In the genomic region with DNA sequence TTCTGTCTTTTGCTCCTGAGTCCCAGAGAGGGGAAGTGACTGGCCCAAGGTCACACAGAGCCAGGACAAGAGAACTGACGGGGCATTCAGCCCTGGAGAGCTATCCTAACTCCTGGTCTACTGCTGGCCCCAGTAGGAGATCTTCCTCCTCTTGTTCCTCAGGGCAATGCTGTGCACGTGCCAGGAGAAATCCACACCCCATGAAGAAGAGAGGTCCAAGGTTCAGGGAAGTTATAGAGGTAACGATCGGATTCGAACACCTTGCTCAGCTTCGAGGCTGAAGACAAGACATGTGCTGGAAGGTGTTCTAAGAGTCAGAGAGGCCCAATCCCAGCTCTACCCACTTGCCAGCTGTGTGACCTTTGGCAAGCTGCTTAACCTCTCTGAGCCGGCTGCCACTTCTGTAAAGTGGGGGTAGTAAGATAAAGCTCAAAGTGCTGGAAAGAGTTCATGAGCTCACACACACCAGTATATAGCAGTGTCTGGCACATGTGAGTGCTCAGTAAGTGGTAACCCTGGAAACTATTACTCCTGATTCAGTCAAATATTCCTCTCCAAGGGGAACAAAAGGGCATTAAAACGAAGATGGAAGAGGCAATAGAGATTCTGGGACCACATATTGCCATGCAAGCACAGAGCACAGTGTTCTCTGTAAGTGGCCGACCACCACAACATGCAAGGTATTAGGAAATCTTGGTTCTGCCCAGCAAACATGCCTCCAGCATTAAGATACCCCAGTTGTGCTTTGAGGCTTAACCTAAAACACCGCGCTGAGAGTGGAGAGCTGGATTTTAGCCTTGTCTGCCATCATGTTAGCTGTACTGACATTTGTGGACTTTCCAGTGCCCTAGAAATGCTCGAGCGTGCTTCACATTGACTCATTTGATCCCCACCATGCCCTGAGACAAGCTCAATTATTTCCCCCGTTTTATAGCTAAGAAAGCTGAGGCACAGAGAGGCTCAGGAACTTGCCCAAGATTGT, we compare ENCODE assay signal across 15 cellular contexts. TPM values are rescaled to one million over a fixed set of nuclear protein-coding genes. Genes with fewer than 3 reads are reported as not detected.
A peak's percentile ranks its signal among the peaks of the same experiment; 100 is the strongest.
DNase-seq lines count a peak whose midpoint lies in the region; TF ChIP-seq lines count a peak whose summit lies in the region.
"Had no signal": no experiment of that assay in that cellular context is flagged by ENCODE, and none has a peak within 500 bp of the region (broad histone marks: within the 10 kb centered on the region; RNA-seq: fewer than 3 reads in every experiment).

No MANE protein-coding gene starts in this region.

- DNase-seq in T-helper 1 cell (no peak), RWPE1 (ENCODE audit: low spot score) (no peak), glutamatergic neuron (peak; percentile 4), spleen (no peak), NOMO-1 treated with dmso at 0.1 percent for 144 hours (lab: John Stamatoyannopoulos, UW; ENCODE audit: unreplicated experiment) (no peak), NCI-H510A (lab: John Stamatoyannopoulos, UW) (no peak)
- DNase-seq in stimulated activated CD4-positive, alpha-beta T cell treated with anti-CD3 and anti-CD28 coated beads, Interleukin-4, amount 100 ng/mL, for 24 hours: no peak
- DNase-seq: activated CD4-positive, alpha-beta T cell treated with anti-CD3 and anti-CD28 coated beads, Interleukin-2, amount 50 U/mL, for 1 hour; activated naive CD8-positive, alpha-beta T cell treated with anti-CD3 and anti-CD28 coated beads, Interleukin-2, amount 10 ng/mL, durations not matched to agents 7 days and 5 days; activated T-cell treated with anti-CD3 and anti-CD28 coated beads, Interleukin-2, amount 50 U/mL, for 48 hours; dermis blood vessel endothelial cell; stimulated activated CD4-positive, alpha-beta T cell treated with anti-CD3 and anti-CD28 coated beads, Interleukin-4, amount 100 ng/mL, for 1 hour had no signal

- peaks cover 0 to 32% (median 12%) of the 10 kb centered on the region in 6 donors for H3K36me3 ChIP-seq in spleen

- H3K4me3 Mint-ChIP-seq in T-helper 1 cell treated with Interleukin-12 subunit alpha and Interleukin-12 subunit beta and Interleukin-4 antibody, amounts not matched to agents 30 μg/mL and 1 μg/mL, for 36 hours: no peak overlapping the region
- H3K4me3 Mint-ChIP-seq in glutamatergic neuron (ENCODE audit: unreplicated experiment): no peak overlapping the region
- H3K4me3 Mint-ChIP-seq: activated naive CD8-positive, alpha-beta T cell treated with anti-CD3 and anti-CD28 coated beads, Interleukin-2, amount 10 ng/mL, durations not matched to agents 7 days and 5 days had no signal

- peaks cover 14% of the 10 kb centered on the region for H3K36me3 Mint-ChIP-seq in T-helper 1 cell treated with Interleukin-12 subunit alpha and Interleukin-12 subunit beta and Interleukin-4 antibody, amounts not matched to agents 30 μg/mL and 1 μg/mL, for 36 hours (ENCODE audit: low read depth)
- no peaks in the 10 kb centered on the region for H3K36me3 Mint-ChIP-seq in glutamatergic neuron (ENCODE audit: unreplicated experiment)

- H3K4me1 ChIP-seq in spleen: peaks cover 4 to 53% (median 38%) of the 10 kb centered on the region in 6 donors

- H3K4me3 ChIP-seq in spleen: no peak overlapping the region

- WGBS in spleen, 5 donors: 76 to 87% (median 82%) methylated on average over 12 to 14 of the region's 14 CpGs

- H3K27me3 ChIP-seq in spleen (replicated peaks in 1 of 7): no peaks in the 10 kb centered on the region

- no peak for TF ChIP-seq POLR2A in spleen (IDR thresholded peaks at IDR 0.05)

- no peaks in the 10 kb centered on the region for H3K9me3 ChIP-seq in spleen

- CTCF ChIA-PET in RWPE1 (lab: Yijun Ruan, JAX): interaction anchor here (1.0 kb wide), 1 partner anchor 27 kb away, joined by 3 read pairs; no protein-coding TSS in a partner anchor

- H3K27me3 Mint-ChIP-seq in T-helper 1 cell treated with Interleukin-12 subunit alpha and Interleukin-12 subunit beta and Interleukin-4 antibody, amounts not matched to agents 30 μg/mL and 1 μg/mL, for 36 hours (ENCODE audit: low read depth): no peaks in the 10 kb centered on the region
- H3K27me3 Mint-ChIP-seq in glutamatergic neuron (ENCODE audit: unreplicated experiment): peaks cover 11% of the 10 kb centered on the region
- H3K27me3 Mint-ChIP-seq: activated naive CD8-positive, alpha-beta T cell treated with anti-CD3 and anti-CD28 coated beads, Interleukin-2, amount 10 ng/mL, durations not matched to agents 7 days and 5 days had no signal

- POLR2A ChIA-PET in RWPE1 (lab: Yijun Ruan, JAX; ENCODE audit: low non-redundant PET): no interaction called here

- H3K27ac Mint-ChIP-seq in T-helper 1 cell treated with Interleukin-12 subunit alpha and Interleukin-12 subunit beta and Interleukin-4 antibody, amounts not matched to agents 30 μg/mL and 1 μg/mL, for 36 hours: peak overlapping the region; percentile 11
- H3K27ac Mint-ChIP-seq in glutamatergic neuron (ENCODE audit: unreplicated experiment): no peak overlapping the region
- H3K27ac Mint-ChIP-seq: activated naive CD8-positive, alpha-beta T cell treated with anti-CD3 and anti-CD28 coated beads, Interleukin-2, amount 10 ng/mL, durations not matched to agents 7 days and 5 days had no signal

- H3K9me3 Mint-ChIP-seq in T-helper 1 cell treated with Interleukin-12 subunit alpha and Interleukin-12 subunit beta and Interleukin-4 antibody, amounts not matched to agents 30 μg/mL and 1 μg/mL, for 36 hours: no peaks in the 10 kb centered on the region
- H3K9me3 Mint-ChIP-seq in glutamatergic neuron (ENCODE audit: unreplicated experiment): peaks cover 14% of the 10 kb centered on the region
- H3K9me3 Mint-ChIP-seq: activated naive CD8-positive, alpha-beta T cell treated with anti-CD3 and anti-CD28 coated beads, Interleukin-2, amount 10 ng/mL, durations not matched to agents 7 days and 5 days had no signal

- H3K27ac ChIP-seq in RWPE1: peak overlapping the region; percentile 78
- H3K27ac ChIP-seq in spleen: peak overlapping the region in 6 of 8 donors; percentile 38 to 79 (median 66)
- H3K27ac ChIP-seq: C4-2B, epithelial cell of prostate had no signal

- TF ChIP-seq CTCF in RWPE1 (conservative IDR thresholded peaks at IDR 0.05; ENCODE audit: low read depth) (no peak), glutamatergic neuron (IDR thresholded peaks at IDR 0.05; ENCODE audit: partially characterized antibody, unreplicated experiment) (no peak), spleen (IDR thresholded peaks at IDR 0.05 in 8 of 11, conservative IDR thresholded peaks at IDR 0.05 in 3 of 11) (no peak)

- H3K4me1 Mint-ChIP-seq in T-helper 1 cell treated with Interleukin-12 subunit alpha and Interleukin-12 subunit beta and Interleukin-4 antibody, amounts not matched to agents 30 μg/mL and 1 μg/mL, for 36 hours (ENCODE audit: low read depth): peaks cover 3% of the 10 kb centered on the region
- H3K4me1 Mint-ChIP-seq in glutamatergic neuron (ENCODE audit: low read depth, unreplicated experiment): peaks cover 36% of the 10 kb centered on the region

- intact Hi-C loops in spleen (cut with DNase I; ENCODE audit: low total_unique reads): no loop called here

RNA-seq across cellular contexts. Expression of a gene that starts 25.6 kb away (rescaled TPM):
- total RNA-seq in glutamatergic neuron (ENCODE audit: unreplicated experiment) (15.7 TPM), spleen (10 to 100 TPM; 31.2 to 61.4 (median 43.3) TPM)
- 10 to 100 TPM; 10.4 to 16.9 (median 13.6) TPM for polyA plus RNA-seq in spleen
